Comparison of ENCODE assay signal across 12 cellular contexts in genomic region chr1:16374266-16374665, GRCh38. TPM values are rescaled to one million over a fixed set of nuclear protein-coding genes. Genes with fewer than 3 reads are reported as not detected.
A peak's percentile ranks its signal among the peaks of the same experiment; 100 is the strongest.
DNase-seq lines count a peak whose midpoint lies in the region; ATAC-seq and TF ChIP-seq lines count a peak whose summit lies in the region.
"Had no signal": no experiment of that assay in that cellular context is flagged by ENCODE, and none has a peak within 500 bp of the region (broad histone marks: within the 10 kb centered on the region; RNA-seq: fewer than 3 reads in every experiment).

No MANE protein-coding gene starts in this region.

- H3K4me1 Mint-ChIP-seq in activated naive CD8-positive, alpha-beta T cell treated with anti-CD3 and anti-CD28 coated beads for 36 hours = peaks cover 76% of the 10 kb centered on the region

- H3K9me3 Mint-ChIP-seq in activated naive CD8-positive, alpha-beta T cell treated with anti-CD3 and anti-CD28 coated beads for 36 hours = no peaks in the 10 kb centered on the region

- no peaks in the 10 kb centered on the region for H3K27me3 ChIP-seq in left ventricle myocardium inferior (ENCODE audit: low read depth)
- no peaks in the 10 kb centered on the region for H3K27me3 ChIP-seq in right cardiac atrium (ENCODE audit: control insufficient read depth, insufficient read depth)
- H3K27me3 ChIP-seq in sigmoid colon = no peaks in the 10 kb centered on the region
- no peaks in the 10 kb centered on the region for H3K27me3 ChIP-seq in tibial nerve

- H3K9me3 ChIP-seq in left ventricle myocardium inferior (replicated peaks) (no peaks in the 10 kb centered on the region), right cardiac atrium (ENCODE audit: control insufficient read depth, low read length) (no peaks in the 10 kb centered on the region), sigmoid colon (no peaks in the 10 kb centered on the region), tibial nerve (no peaks in the 10 kb centered on the region)

- ATAC-seq in right cardiac atrium = no peak

- intact Hi-C loops in left ventricle myocardium inferior (cut with micrococcal nuclease) = loop anchor here (10.0 kb wide), 1 partner anchor 51 kb away; no protein-coding TSS in a partner anchor
- intact Hi-C loops in right cardiac atrium (cut with DNase I) = no loop called here
- intact Hi-C loops in sigmoid colon (cut with DNase I) = no loop called here

- H3K36me3 ChIP-seq in left ventricle myocardium inferior (no peaks in the 10 kb centered on the region), sigmoid colon (no peaks in the 10 kb centered on the region), tibial nerve (peaks cover 0 to 5% (median 0%) of the 10 kb centered on the region in 3 donors)

- TF ChIP-seq EP300 in sigmoid colon (IDR thresholded peaks at IDR 0.05) = no peak
- TF ChIP-seq EP300 in tibial nerve (IDR thresholded peaks at IDR 0.05) = no peak

- H3K27ac Mint-ChIP-seq in activated naive CD8-positive, alpha-beta T cell treated with anti-CD3 and anti-CD28 coated beads for 36 hours = peak overlapping the region; percentile 70

- H3K27me3 Mint-ChIP-seq in activated naive CD8-positive, alpha-beta T cell treated with anti-CD3 and anti-CD28 coated beads for 36 hours = no peaks in the 10 kb centered on the region

- H3K27ac ChIP-seq in left ventricle myocardium inferior (replicated peaks) (peak overlapping the region; percentile 86), right cardiac atrium (ENCODE audit: low read length) (no peak overlapping the region), sigmoid colon (peak overlapping the region in 1 of 4 donors; percentile 35), tibial nerve (peak overlapping the region in 2 of 4 donors; percentile 13 to 17)

- H3K4me3 ChIP-seq in left ventricle myocardium inferior (no peak overlapping the region), right cardiac atrium (ENCODE audit: low read length) (no peak overlapping the region), sigmoid colon (no peak overlapping the region), tibial nerve (no peak overlapping the region)

- H3K4me1 ChIP-seq in left ventricle myocardium inferior (peaks cover 92% of the 10 kb centered on the region), right cardiac atrium (ENCODE audit: control insufficient read depth, insufficient read depth, low read length) (peaks cover 12% of the 10 kb centered on the region), sigmoid colon (peaks cover 0 to 89% (median 87%) of the 10 kb centered on the region in 4 donors), tibial nerve (peaks cover 0 to 85% (median 40%) of the 10 kb centered on the region in 4 donors)

- TF ChIP-seq POLR2A in sigmoid colon (IDR thresholded peaks at IDR 0.05) (no peak), tibial nerve (IDR thresholded peaks at IDR 0.05) (no peak)

- WGBS in right cardiac atrium = 75% methylated on average over 3 of the region's 3 CpGs
- WGBS in sigmoid colon, 2 donors = 82 to 87% methylated on average over 3 of the region's 3 CpGs
- 45 to 55% methylated on average over 3 of the region's 3 CpGs for WGBS in tibial nerve, 2 donors

- peaks cover 48% of the 10 kb centered on the region for H3K36me3 Mint-ChIP-seq in activated naive CD8-positive, alpha-beta T cell treated with anti-CD3 and anti-CD28 coated beads for 36 hours

- DNase-seq in left ventricle myocardium inferior (no peak), right cardiac atrium (no peak), left kidney (ENCODE audit: low read depth, low spot score) (peak; percentile 28), sigmoid colon (no peak), tibial nerve (ENCODE audit: low spot score in 2 of 2) (no peak), NCI-H2081 treated with DMSO at 0.1 percent for 48 hours (lab: John Stamatoyannopoulos, UW) (no peak)
- no peak for DNase-seq in activated naive CD8-positive, alpha-beta T cell treated with anti-CD3 and anti-CD28 coated beads for 36 hours
- no peak for DNase-seq in stimulated activated CD4-positive, alpha-beta T cell treated with anti-CD3 and anti-CD28 coated beads, Interleukin-4, amount 100 ng/mL, for 1 hour
- DNase-seq: COR-L47, erythroblast, KBM-7, NCI-H1930 had no signal

- TF ChIP-seq CTCF in left ventricle myocardium inferior (IDR thresholded peaks at IDR 0.05; ENCODE audit: borderline replicate concordance) (no peak), sigmoid colon (IDR thresholded peaks at IDR 0.05) (no peak), tibial nerve (IDR thresholded peaks at IDR 0.05) (no peak)

- H3K4me3 Mint-ChIP-seq in activated naive CD8-positive, alpha-beta T cell treated with anti-CD3 and anti-CD28 coated beads for 36 hours = no peak overlapping the region

RNA-seq across cellular contexts. Expression of gene SZRD1, which starts 7.2 kb away (rescaled TPM):
- total RNA-seq in left ventricle myocardium inferior (97.3 TPM), right cardiac atrium (100 to 1,000 TPM; 106 to 132 (median 109) TPM), sigmoid colon (10 to 100 TPM; 65.0 to 77.3 (median 68.1) TPM), tibial nerve (10 to 100 TPM; 51.1 to 69.0 (median 59.6) TPM)
- polyA plus RNA-seq in right cardiac atrium (70.7 TPM), sigmoid colon (100 to 1,000 TPM in 1 of 3 donors, 10 to 100 TPM in 2; 81.1 to 106 (median 99.6) TPM)
- total RNA-seq in activated naive CD8-positive, alpha-beta T cell treated with anti-CD3 and anti-CD28 coated beads for 36 hours = 100 to 1,000 TPM; 190 to 196 TPM

RNA-seq across cellular contexts. Expression of gene FBXO42, which starts 22.0 kb away (rescaled TPM):
- 18.6 TPM for total RNA-seq in left ventricle myocardium inferior
- 10 to 100 TPM; 15.7 to 18.1 (median 16.4) TPM for total RNA-seq in right cardiac atrium
- polyA plus RNA-seq in right cardiac atrium = 16.5 TPM
- total RNA-seq in activated naive CD8-positive, alpha-beta T cell treated with anti-CD3 and anti-CD28 coated beads for 36 hours = 10 to 100 TPM; 14.6 to 17.7 TPM
- total RNA-seq in sigmoid colon = 10 to 100 TPM; 16.6 to 29.6 (median 20.4) TPM
- polyA plus RNA-seq in sigmoid colon = 10 to 100 TPM in 1 of 3 donors, 1 to 10 TPM in 2; 8.8 to 12.1 (median 9.0) TPM
- total RNA-seq in tibial nerve = 10 to 100 TPM; 39.8 to 69.4 (median 54.4) TPM
